In genomic region chr10:99523251-99523773, GRCh38 we compare ENCODE assay signal across 14 cellular contexts. TPM values are rescaled to one million over a fixed set of nuclear protein-coding genes. Genes with fewer than 3 reads are reported as not detected.
DNase-seq lines count a peak whose midpoint lies in the region; ATAC-seq, FAIRE-seq and TF ChIP-seq lines count a peak whose summit lies in the region.
"Had no signal": no experiment of that assay in that cellular context is flagged by ENCODE, and none has a peak within 500 bp of the region (broad histone marks: within the 10 kb centered on the region; RNA-seq: fewer than 3 reads in every experiment).

No MANE protein-coding gene starts in this region.

- H3K4me1 Mint-ChIP-seq in neural progenitor cell, result peaks cover 27% of the 10 kb centered on the region

- H3K27me3 Mint-ChIP-seq in neural progenitor cell (ENCODE audit: insufficient read depth, low read depth), result peaks cover 93% of the 10 kb centered on the region

- H3K4me3 Mint-ChIP-seq in neural progenitor cell, result peak overlapping the region; percentile 72

- BruUV-seq in endothelial cell of umbilical vein (replicated peaks; lab: Mats Ljungman, UMichigan) (no TSS peak), mammary epithelial cell (replicated peaks; lab: Mats Ljungman, UMichigan) (no TSS peak)

- H3K36me3 ChIP-seq in NT2/D1 (ENCODE audit: insufficient read depth, insufficient read length, low read length), result no peaks in the 10 kb centered on the region
- H3K36me3 ChIP-seq in endothelial cell of umbilical vein (ENCODE audit: control insufficient read depth in 2 of 2, extremely low read depth in 1 of 2, insufficient read depth in 2 of 2, low read length in 2 of 2), result no peaks in the 10 kb centered on the region
- no peaks in the 10 kb centered on the region for H3K36me3 ChIP-seq in neural progenitor cell
- no peaks in the 10 kb centered on the region for H3K36me3 ChIP-seq in SJCRH30
- H3K36me3 ChIP-seq in mammary epithelial cell (ENCODE audit: insufficient read depth, low read length), result no peaks in the 10 kb centered on the region
- H3K36me3 ChIP-seq in upper lobe of right lung, result no peaks in the 10 kb centered on the region
- H3K36me3 ChIP-seq: heart right ventricle, MG63 had no signal

- TF ChIP-seq CTCF in endothelial cell of umbilical vein (IDR thresholded peaks at IDR 0.05; ENCODE audit: extremely low read depth in 1 of 2, insufficient read depth in 1 of 2, low read depth in 1 of 2, low read length in 2 of 2) (no peak), neural progenitor cell (IDR thresholded peaks at IDR 0.05) (no peak), mammary epithelial cell (conservative IDR thresholded peaks at IDR 0.05 in 1 of 2, IDR thresholded peaks at IDR 0.05 in 1 of 2; ENCODE audit: extremely low read depth in 1 of 2, insufficient read depth in 1 of 2, low read depth in 1 of 2, low read length in 2 of 2) (no peak), upper lobe of right lung (IDR thresholded peaks at IDR 0.05) (no peak)

- H3K4me2 ChIP-seq in endothelial cell of umbilical vein (ENCODE audit: insufficient read depth, low read length) (no peak overlapping the region), neural progenitor cell (peak overlapping the region; percentile 62), mammary epithelial cell (ENCODE audit: insufficient read depth, low read depth, low read length) (no peak overlapping the region)

- no peak overlapping the region for H3K9ac ChIP-seq in NT2/D1 (ENCODE audit: insufficient read length, low read depth)
- no peak overlapping the region for H3K9ac ChIP-seq in endothelial cell of umbilical vein (replicated peaks; ENCODE audit: extremely low read depth, insufficient read depth, low read length)
- H3K9ac ChIP-seq in neural progenitor cell, result no peak overlapping the region
- H3K9ac ChIP-seq in mammary epithelial cell (ENCODE audit: insufficient read depth, low read length), result no peak overlapping the region
- H3K9ac ChIP-seq: parathyroid adenoma had no signal

- in situ Hi-C loops in mammary epithelial cell (cut with MboI; ENCODE audit: low sequenced_read_pairs in 2 of 2), result no loop called here

- H3K27ac ChIP-seq in endothelial cell of umbilical vein (ENCODE audit: insufficient read depth, low read depth, low read length) (no peak overlapping the region), neural progenitor cell (no peak overlapping the region), SJCRH30 (no peak overlapping the region), mammary epithelial cell (ENCODE audit: insufficient read depth, low read depth, low read length) (no peak overlapping the region), upper lobe of right lung (no peak overlapping the region)
- H3K27ac ChIP-seq: heart right ventricle, parathyroid adenoma had no signal

- ATAC-seq in upper lobe of right lung, result no peak
- ATAC-seq: heart right ventricle had no signal

- CTCF ChIA-PET in endothelial cell of umbilical vein (lab: Charles Lee), result interaction anchor here (1.0 to 2.5 kb wide), 3 partner anchors 38 to 87 kb away, joined by 3 to 14 read pairs (median 3); no protein-coding TSS in a partner anchor
- CTCF ChIA-PET in mammary epithelial cell (lab: Charles Lee; ENCODE audit: low non-redundant PET), result no interaction called here

- dilution Hi-C loops in endothelial cell of umbilical vein (cut with MboI; ENCODE audit: extremely low pct_ligation_motif_present, low sequenced_read_pairs), result no loop called here
- dilution Hi-C loops in mammary epithelial cell (cut with HindIII; ENCODE audit: low sequenced_read_pairs), result no loop called here

- H2AFZ ChIP-seq in endothelial cell of umbilical vein (ENCODE audit: low read depth, low read length) (no peak overlapping the region), neural progenitor cell (replicated peaks) (no peak overlapping the region), mammary epithelial cell (ENCODE audit: low read depth, low read length) (no peak overlapping the region)
- H2AFZ ChIP-seq: parathyroid adenoma had no signal

- H3K4me3 ChIP-seq in GM08714 (ENCODE audit: low read length), result peak overlapping the region; percentile 16; the same call in 1 of the 2 replicates
- peak overlapping the region; percentile 35 for H3K4me3 ChIP-seq in NT2/D1 (ENCODE audit: insufficient read length, low read depth)
- peak overlapping the region in 1 of 3 experiments; percentile 14 for H3K4me3 ChIP-seq in endothelial cell of umbilical vein (replicated peaks in 1 of 3; ENCODE audit: insufficient read depth in 1 of 3, low read depth in 1 of 3, low read length in 3 of 3)
- H3K4me3 ChIP-seq in neural progenitor cell, result no peak overlapping the region
- H3K4me3 ChIP-seq in SJCRH30, result no peak overlapping the region
- no peak overlapping the region for H3K4me3 ChIP-seq in mammary epithelial cell (replicated peaks in 1 of 3; ENCODE audit: insufficient read depth in 1 of 3, low read depth in 2 of 3, low read length in 3 of 3)
- H3K4me3 ChIP-seq in upper lobe of right lung, result no peak overlapping the region
- H3K4me3 ChIP-seq: MG63 had no signal

- no peak overlapping the region for H3K27ac Mint-ChIP-seq in neural progenitor cell

- H3K79me2 ChIP-seq in endothelial cell of umbilical vein (ENCODE audit: control insufficient read depth, insufficient read depth, low read length), result no peaks in the 10 kb centered on the region
- no peaks in the 10 kb centered on the region for H3K79me2 ChIP-seq in neural progenitor cell (ENCODE audit: low read depth)
- H3K79me2 ChIP-seq in mammary epithelial cell (ENCODE audit: insufficient read depth, low read length), result no peaks in the 10 kb centered on the region
- H3K79me2 ChIP-seq: parathyroid adenoma had no signal

- WGBS in mammary epithelial cell (ENCODE audit: low coverage, missing lambda C conversion rate), result 6% methylated on average over 17 of the region's 25 CpGs

- no peaks in the 10 kb centered on the region for H3K36me3 Mint-ChIP-seq in neural progenitor cell

- peaks cover 3% of the 10 kb centered on the region for H3K9me3 Mint-ChIP-seq in neural progenitor cell

- peaks cover 46% of the 10 kb centered on the region for H3F3A ChIP-seq in neural progenitor cell (ENCODE audit: low read depth)

- POLR2A ChIA-PET in endothelial cell of umbilical vein (lab: Charles Lee), result no interaction called here

- H4K20me1 ChIP-seq in endothelial cell of umbilical vein (replicated peaks; ENCODE audit: control insufficient read depth, extremely low read depth, insufficient read depth, low read length) (no peaks in the 10 kb centered on the region), neural progenitor cell (ENCODE audit: low read depth) (peaks cover 92% of the 10 kb centered on the region), mammary epithelial cell (ENCODE audit: insufficient read depth, low read length) (peaks cover 3% of the 10 kb centered on the region)

- intact Hi-C loops in endothelial cell of umbilical vein (cut with micrococcal nuclease) (no loop called here), mammary epithelial cell (cut with micrococcal nuclease) (no loop called here), upper lobe of right lung (cut with DNase I) (no loop called here)

- H3K9me1 ChIP-seq in endothelial cell of umbilical vein (replicated peaks; ENCODE audit: control insufficient read depth, extremely low read depth, insufficient read depth, low read length), result no peaks in the 10 kb centered on the region

- H3K4me1 ChIP-seq in NT2/D1 (ENCODE audit: insufficient read depth, insufficient read length) (peaks cover 8% of the 10 kb centered on the region), endothelial cell of umbilical vein (ENCODE audit: control insufficient read depth, extremely low read depth, insufficient read depth, low read length) (no peaks in the 10 kb centered on the region), neural progenitor cell (peaks cover 36% of the 10 kb centered on the region), SJCRH30 (no peaks in the 10 kb centered on the region), mammary epithelial cell (ENCODE audit: insufficient read depth, low read length) (no peaks in the 10 kb centered on the region), upper lobe of right lung (peaks cover 7% of the 10 kb centered on the region)
- H3K4me1 ChIP-seq: parathyroid adenoma had no signal

- H3K27me3 ChIP-seq in NT2/D1 (ENCODE audit: insufficient read depth, insufficient read length) (peaks cover 96% of the 10 kb centered on the region), endothelial cell of umbilical vein (ENCODE audit: control insufficient read depth in 2 of 2, insufficient read depth in 2 of 2, low read length in 2 of 2) (peaks cover 93 to 98% of the 10 kb centered on the region in 2 experiments), neural progenitor cell (peaks cover 100% of the 10 kb centered on the region), SJCRH30 (no peaks in the 10 kb centered on the region), mammary epithelial cell (ENCODE audit: insufficient read depth, low read length) (peaks cover 75% of the 10 kb centered on the region), upper lobe of right lung (peaks cover 100% of the 10 kb centered on the region)
- H3K27me3 ChIP-seq: MG63 had no signal

- no peak for FAIRE-seq in endothelial cell of umbilical vein (lab: Jason Lieb, UNC)

- DNase-seq in NT2/D1 (ENCODE audit: low read depth, low spot score), result no peak
- DNase-seq in endothelial cell of umbilical vein (ENCODE audit: low read depth, low spot score), result no peak
- peak; percentile 72 for DNase-seq in neural progenitor cell (ENCODE audit: low spot score)
- no peak for DNase-seq in SJCRH30
- DNase-seq in mammary epithelial cell, result no peak
- DNase-seq in upper lobe of right lung, result no peak
- DNase-seq in NCI-H2029 treated with DMSO at 0.1 percent for 48 hours (lab: John Stamatoyannopoulos, UW), result no peak
- DNase-seq: activated CD8-positive, alpha-beta memory T cell treated with anti-CD3 and anti-CD28 coated beads, Interleukin-2, amount 50 U/mL, for 4 hours; DMS79; MG63; NCI-H524 had no signal

- TF ChIP-seq POLR2A in endothelial cell of umbilical vein (IDR thresholded peaks at IDR 0.05; ENCODE audit: low read depth, low read length), result no peak

- H3K9me3 ChIP-seq in NT2/D1 (ENCODE audit: insufficient read depth, low read length) (no peaks in the 10 kb centered on the region), endothelial cell of umbilical vein (replicated peaks; ENCODE audit: control insufficient read depth, insufficient read depth, low read length) (no peaks in the 10 kb centered on the region), neural progenitor cell (ENCODE audit: low read depth) (no peaks in the 10 kb centered on the region), SJCRH30 (replicated peaks) (no peaks in the 10 kb centered on the region), mammary epithelial cell (replicated peaks; ENCODE audit: insufficient read depth, low read length) (no peaks in the 10 kb centered on the region), upper lobe of right lung (no peaks in the 10 kb centered on the region)
- H3K9me3 ChIP-seq: heart right ventricle, MG63 had no signal

RNA-seq across cellular contexts. Expression of gene NKX2-3, which starts 9.4 kb away (rescaled TPM):
- total RNA-seq in endothelial cell of umbilical vein (not detected in 2 replicates), neural progenitor cell (ENCODE audit: low replicate concordance) (not detected in 2 replicates), mammary epithelial cell (not detected), upper lobe of right lung (0.26 TPM)
- polyA plus RNA-seq in endothelial cell of umbilical vein (not detected in 2 replicates), mammary epithelial cell (not detected)
- polyA plus RNA-seq in endothelial cell of umbilical vein (2011; cell fraction: cytosol; rRNA removed), result not detected in 2 replicates
- not detected in 2 replicates for polyA plus RNA-seq in endothelial cell of umbilical vein (2011; cell fraction: nucleus; rRNA removed)
- polyA plus RNA-seq in endothelial cell of umbilical vein (2012), result not detected in 2 replicates
- polyA minus RNA-seq in endothelial cell of umbilical vein (not detected in 2 replicates), mammary epithelial cell (not detected)
- not detected for polyA minus RNA-seq in endothelial cell of umbilical vein (2011; cell fraction: cytosol; rRNA and poly(A)+ RNA removed)
- polyA minus RNA-seq in endothelial cell of umbilical vein (2011; cell fraction: nucleus; rRNA and poly(A)+ RNA removed), result not detected in 2 replicates
- total RNA-seq in SJCRH30 (2014; rRNA removed; shearing (Covaris generic)), result not detected in 2 replicates
- total RNA-seq: heart right ventricle had no signal
- polyA plus RNA-seq: heart right ventricle had no signal

Comparison
In these comparisons a context has a peak if more than half of its experiments do, and no peak if none do; other contexts are left out.
1. H3K4me3 ChIP-seq: peak in GM08714 (single experiment) and NT2/D1 (single experiment); none in neural progenitor cell (single experiment), SJCRH30 (single experiment), mammary epithelial cell (0 of 3) and upper lobe of right lung (single experiment).